Comparison of ENCODE assay signal across 8 cellular contexts in genomic region chr5:179820127-179820482, GRCh38.
DNase-seq lines count a peak whose midpoint lies in the region; ATAC-seq lines count a peak whose summit lies in the region.

No MANE protein-coding gene starts in this region.

- peak; percentile 33 for DNase-seq in NCI-H82 (lab: John Stamatoyannopoulos, UW)
- DNase-seq in NCI-H82 treated with DMSO at 0.1 percent for 48 hours (lab: John Stamatoyannopoulos, UW; ENCODE audit: unreplicated experiment), result no peak
- peak; percentile 36 for DNase-seq in superior temporal gyrus (ENCODE audit: extremely low spot score)
- no peak for DNase-seq in MV-4-11 (lab: John Stamatoyannopoulos, UW)
- no peak for DNase-seq in AG08396 (ENCODE audit: low spot score)

- peak overlapping the region; percentile 77 for H3K4me3 Mint-ChIP-seq in activated naive CD8-positive, alpha-beta T cell

- H3K27me3 Mint-ChIP-seq in activated naive CD8-positive, alpha-beta T cell, result no peaks in the 10 kb centered on the region

- no peaks in the 10 kb centered on the region for H3K27me3 ChIP-seq in layer of hippocampus (ENCODE audit: control insufficient read depth, insufficient read depth, low read length)

- H3K4me1 Mint-ChIP-seq in activated naive CD8-positive, alpha-beta T cell (ENCODE audit: low read depth), result peaks cover 48% of the 10 kb centered on the region

- ATAC-seq in GM21576 (IDR thresholded peaks at IDR 0.05; ENCODE audit: unreplicated experiment), result no peak

- peak overlapping the region; percentile 86 for H3K27ac Mint-ChIP-seq in activated naive CD8-positive, alpha-beta T cell

- H3K9me3 Mint-ChIP-seq in activated naive CD8-positive, alpha-beta T cell (ENCODE audit: low read depth), result no peaks in the 10 kb centered on the region

- H3K36me3 Mint-ChIP-seq in activated naive CD8-positive, alpha-beta T cell, result peaks cover 7% of the 10 kb centered on the region

- peak overlapping the region; percentile 100 for H3K27ac ChIP-seq in layer of hippocampus (ENCODE audit: low read depth, low read length)

Comparison
In these comparisons a context has a peak if more than half of its experiments do, and no peak if none do; other contexts are left out.
1. DNase-seq: peak in NCI-H82 (single experiment) and superior temporal gyrus (single experiment); none in NCI-H82 treated with DMSO at 0.1 percent for 48 hours (single experiment), MV-4-11 (single experiment) and AG08396 (single experiment).